11 cellular contexts compared by ENCODE assay signal in the genomic region with DNA sequence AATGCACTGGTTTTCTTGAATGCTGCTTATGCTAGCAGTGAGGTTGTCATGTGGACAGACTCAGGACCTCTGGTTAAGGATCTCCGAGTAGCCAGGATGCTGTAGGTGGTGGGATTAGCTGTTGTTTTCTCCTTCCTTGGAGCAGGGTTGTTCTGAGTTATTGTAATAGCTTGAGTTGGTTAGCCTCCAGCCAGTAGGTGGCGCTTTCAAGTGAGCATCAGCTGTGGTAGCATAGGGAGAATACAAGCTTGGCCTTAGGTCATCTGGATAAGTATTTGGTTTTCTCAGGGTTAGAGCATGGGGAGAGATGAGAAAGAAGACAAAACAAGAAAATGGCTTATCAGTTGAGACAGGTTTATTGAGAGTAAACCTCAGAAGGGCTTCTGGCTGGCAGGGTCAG.
A peak's percentile ranks its signal among the peaks of the same experiment; 100 is the strongest.
DNase-seq lines count a peak whose midpoint lies in the region; ATAC-seq and TF ChIP-seq lines count a peak whose summit lies in the region.
"Had no signal": no experiment of that assay in that cellular context is flagged by ENCODE, and none has a peak within 500 bp of the region (broad histone marks: within the 10 kb centered on the region; RNA-seq: fewer than 3 reads in every experiment).

No MANE protein-coding gene starts in this region.

- TF ChIP-seq CTCF in KMS-11 (conservative IDR thresholded peaks at IDR 0.05; ENCODE audit: low read depth, low read length) (peak; percentile 42), endodermal cell (conservative IDR thresholded peaks at IDR 0.05) (peak; percentile 64), nephron progenitor cell (IDR thresholded peaks at IDR 0.05) (no peak)

- H3K4me2 ChIP-seq in KMS-11 = no peak overlapping the region

- no peak overlapping the region for H3K27ac Mint-ChIP-seq in endodermal cell
- H3K27ac Mint-ChIP-seq in nephron progenitor cell = no peak overlapping the region

- peak; percentile 59 for ATAC-seq in GM18867 (IDR thresholded peaks at IDR 0.05; ENCODE audit: unreplicated experiment)
- ATAC-seq: left cardiac atrium had no signal

- 80 to 83% methylated on average over 2 of the region's 2 CpGs for WGBS in endodermal cell (ENCODE audit: insufficient coverage in 1 of 2, insufficient read length in 1 of 2), 2 experiments

- H3K4me3 ChIP-seq in KMS-11 (IDR thresholded peaks at IDR 0.05; ENCODE audit: insufficient read depth, low read depth, low read length) (no peak overlapping the region), endodermal cell (ENCODE audit: low read length) (no peak overlapping the region)

- peaks cover 2% of the 10 kb centered on the region for H3K36me3 Mint-ChIP-seq in endodermal cell (ENCODE audit: low read depth)
- H3K36me3 Mint-ChIP-seq in nephron progenitor cell (ENCODE audit: low read depth) = peaks cover 13% of the 10 kb centered on the region

- no peaks in the 10 kb centered on the region for H3K4me1 ChIP-seq in KMS-11 (ENCODE audit: low read depth, poor library complexity, severe bottlenecking)
- H3K4me1 ChIP-seq in endodermal cell (ENCODE audit: control insufficient read depth, insufficient read depth, low read length) = peaks cover 3% of the 10 kb centered on the region

- H4K20me1 ChIP-seq in KMS-11 (ENCODE audit: insufficient read depth) = no peaks in the 10 kb centered on the region

- H3K4me1 Mint-ChIP-seq in endodermal cell (peaks cover 4% of the 10 kb centered on the region), nephron progenitor cell (peaks cover 6% of the 10 kb centered on the region)

- H3K79me2 ChIP-seq in KMS-11 (ENCODE audit: insufficient read depth, low read depth) = no peaks in the 10 kb centered on the region

- H3K9me3 ChIP-seq in endodermal cell (ENCODE audit: control insufficient read depth, low read length) = peaks cover 15% of the 10 kb centered on the region

- H3K36me3 ChIP-seq in KMS-11 (ENCODE audit: insufficient read depth) = no peaks in the 10 kb centered on the region
- H3K36me3 ChIP-seq in endodermal cell (ENCODE audit: control insufficient read depth, insufficient read depth, low read length) = no peaks in the 10 kb centered on the region

- peaks cover 8% of the 10 kb centered on the region for H3K9me3 Mint-ChIP-seq in endodermal cell
- no peaks in the 10 kb centered on the region for H3K9me3 Mint-ChIP-seq in nephron progenitor cell

- no peaks in the 10 kb centered on the region for H3K27me3 ChIP-seq in KMS-11 (ENCODE audit: insufficient read depth, low read depth)
- H3K27me3 ChIP-seq in endodermal cell (ENCODE audit: control insufficient read depth, insufficient read depth, low read length, poor library complexity, severe bottlenecking) = no peaks in the 10 kb centered on the region

- no peak overlapping the region for H2AFZ ChIP-seq in KMS-11 (ENCODE audit: low read depth)

- no peak overlapping the region for H3K27ac ChIP-seq in KMS-11
- H3K27ac ChIP-seq in endodermal cell (ENCODE audit: low read depth, low read length) = no peak overlapping the region

- H3K27me3 Mint-ChIP-seq in endodermal cell (ENCODE audit: insufficient read depth) = no peaks in the 10 kb centered on the region
- H3K27me3 Mint-ChIP-seq in nephron progenitor cell (ENCODE audit: low read depth, poor library complexity) = no peaks in the 10 kb centered on the region

- H3K4me3 Mint-ChIP-seq in endodermal cell = no peak overlapping the region
- no peak overlapping the region for H3K4me3 Mint-ChIP-seq in nephron progenitor cell

- no peak overlapping the region for H3K9ac ChIP-seq in KMS-11
- no peak overlapping the region for H3K9ac ChIP-seq in endodermal cell (ENCODE audit: extremely low read depth, low read length, poor library complexity, severe bottlenecking)

- DNase-seq in NCI-H82 (lab: John Stamatoyannopoulos, UW) (peak; percentile 7), NCI-H82 treated with DMSO at 0.1 percent for 48 hours (lab: John Stamatoyannopoulos, UW; ENCODE audit: unreplicated experiment) (no peak), endodermal cell (peak; percentile 80), inferior parietal cortex (ENCODE audit: extremely low spot score) (no peak), nephron progenitor cell (no peak), NCI-H524 treated with DMSO at 0.1 percent for 48 hours (lab: John Stamatoyannopoulos, UW) (no peak)
- DNase-seq: IMR-90, left cardiac atrium, NCI-H226 had no signal

Comparison
In these comparisons a context has a peak if more than half of its experiments do, and no peak if none do; other contexts are left out.
1. DNase-seq: peak in NCI-H82 (single experiment) and endodermal cell (single experiment); none in NCI-H82 treated with DMSO at 0.1 percent for 48 hours (single experiment), inferior parietal cortex (single experiment), nephron progenitor cell (single experiment) and NCI-H524 treated with DMSO at 0.1 percent for 48 hours (single experiment).